28 cellular contexts compared by ENCODE assay signal in the genomic region with DNA sequence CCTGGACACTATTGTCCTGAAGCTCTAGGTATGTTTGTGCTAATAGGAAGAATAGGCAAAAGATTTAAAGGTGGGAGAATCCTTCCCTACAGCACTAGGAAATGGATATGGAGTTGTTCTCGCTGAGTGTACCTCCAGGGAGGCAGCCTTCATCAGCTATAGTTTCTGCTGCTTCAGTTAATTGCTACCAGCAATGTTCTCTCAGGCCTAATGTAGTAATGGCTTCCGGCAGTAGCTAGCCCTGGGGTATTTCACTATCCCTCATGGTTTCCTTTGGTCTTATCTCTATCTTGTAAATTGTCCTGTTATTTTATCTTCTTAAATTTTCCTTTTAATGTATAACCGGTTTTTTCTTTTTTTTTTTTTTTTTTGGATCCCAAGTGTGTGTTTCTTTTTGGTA. TPM values are rescaled to one million over a fixed set of nuclear protein-coding genes. Genes with fewer than 3 reads are reported as not detected.
DNase-seq lines count a peak whose midpoint lies in the region; ATAC-seq lines count a peak whose summit lies in the region.
"Had no signal": no experiment of that assay in that cellular context is flagged by ENCODE, and none has a peak within 500 bp of the region (broad histone marks: within the 10 kb centered on the region; RNA-seq: fewer than 3 reads in every experiment).

No MANE protein-coding gene starts in this region.

- no peak overlapping the region for H3K4me3 Mint-ChIP-seq in activated CD4-positive, alpha-beta memory T cell treated with anti-CD3 and anti-CD28 coated beads for 36 hours
- H3K4me3 Mint-ChIP-seq: B cell; CD4-positive, alpha-beta T cell; CD8-positive, alpha-beta T cell had no signal

- no peak overlapping the region for H3K9ac ChIP-seq in SK-N-MC (ENCODE audit: insufficient read length)

- no peak overlapping the region for H3K27ac Mint-ChIP-seq in activated CD4-positive, alpha-beta memory T cell treated with anti-CD3 and anti-CD28 coated beads for 36 hours
- H3K27ac Mint-ChIP-seq: B cell; CD4-positive, alpha-beta T cell; CD8-positive, alpha-beta T cell had no signal

- H3K9me3 Mint-ChIP-seq in activated CD4-positive, alpha-beta memory T cell treated with anti-CD3 and anti-CD28 coated beads for 36 hours: no peaks in the 10 kb centered on the region
- H3K9me3 Mint-ChIP-seq: CD4-positive, alpha-beta T cell had no signal

- H3K27me3 Mint-ChIP-seq in activated CD4-positive, alpha-beta memory T cell treated with anti-CD3 and anti-CD28 coated beads for 36 hours: no peaks in the 10 kb centered on the region
- H3K27me3 Mint-ChIP-seq: CD4-positive, alpha-beta T cell had no signal

- peak; percentile 29 for DNase-seq in GF-D8 (lab: John Stamatoyannopoulos, UW)
- peak; percentile 75 for DNase-seq in SK-N-MC (ENCODE audit: low read depth, low spot score)
- peak; percentile 69 for DNase-seq in islet precursor cell
- peak; percentile 15 for DNase-seq in retina
- no peak for DNase-seq in Right ventricle myocardium inferior (ENCODE audit: missing footprints)
- no peak for DNase-seq in activated CD4-positive, alpha-beta memory T cell treated with anti-CD3 and anti-CD28 coated beads for 36 hours
- DNase-seq in NCI-H2171 (lab: John Stamatoyannopoulos, UW): no peak
- DNase-seq in foreskin melanocyte: no peak
- DNase-seq: AML-193; Caco-2; Calu3; CD4-positive, alpha-beta T cell; CD8-positive, alpha-beta T cell; DMS 273 treated with DMSO at 0.1 percent for 48 hours; DMS153; DMS53; DMS79; DND-41; EL; GDM1 had no signal

- H3K27ac ChIP-seq in SK-N-MC: no peak overlapping the region
- H3K27ac ChIP-seq: 22Rv1, A549, C4-2B had no signal

- no peaks in the 10 kb centered on the region for H3K36me3 Mint-ChIP-seq in activated CD4-positive, alpha-beta memory T cell treated with anti-CD3 and anti-CD28 coated beads for 36 hours
- H3K36me3 Mint-ChIP-seq: CD8-positive, alpha-beta T cell had no signal

- intact Hi-C loops in Right ventricle myocardium inferior (cut with DNase I): no loop called here
- intact Hi-C loops in activated CD4-positive, alpha-beta memory T cell treated with anti-CD3 and anti-CD28 coated beads for 36 hours (cut with micrococcal nuclease): no loop called here

- POLR2A ChIA-PET in activated CD4-positive, alpha-beta memory T cell treated with anti-CD3 and anti-CD28 coated beads for 36 hours (lab: Charles Lee): no interaction called here

- H3K4me1 Mint-ChIP-seq in activated CD4-positive, alpha-beta memory T cell treated with anti-CD3 and anti-CD28 coated beads for 36 hours (ENCODE audit: low read depth): peaks cover 17% of the 10 kb centered on the region

- H3K4me3 ChIP-seq in SK-N-MC: no peak overlapping the region
- H3K4me3 ChIP-seq: A549; BLaER1 treated with 17β-estradiol and CSF1 and Interleukin-3, amounts not matched to agents 10 nM and 100 nM had no signal

- CTCF ChIA-PET in activated CD4-positive, alpha-beta memory T cell treated with anti-CD3 and anti-CD28 coated beads for 36 hours (lab: Charles Lee): no interaction called here

- H3K36me3 ChIP-seq in SK-N-MC (ENCODE audit: insufficient read depth, low read length): no peaks in the 10 kb centered on the region
- H3K36me3 ChIP-seq: BLaER1 treated with 17β-estradiol and CSF1 and Interleukin-3, amounts not matched to agents 10 nM and 100 nM had no signal

- H3K9me3 ChIP-seq in SK-N-MC (ENCODE audit: low read depth, low read length): no peaks in the 10 kb centered on the region
- H3K9me3 ChIP-seq: A549; BLaER1 treated with 17β-estradiol and CSF1 and Interleukin-3, amounts not matched to agents 10 nM and 100 nM; Caco-2 had no signal

- ATAC-seq in Right ventricle myocardium inferior: no peak
- ATAC-seq: A549; CD8-positive, alpha-beta T cell had no signal

RNA-seq across cellular contexts. Expression of a gene that starts 9.3 kb away (rescaled TPM):
- total RNA-seq in Right ventricle myocardium inferior: 6.5 TPM
- total RNA-seq in activated CD4-positive, alpha-beta memory T cell treated with anti-CD3 and anti-CD28 coated beads for 36 hours: not detected
- total RNA-seq: B cell; Caco-2; Calu3; CD8-positive, alpha-beta T cell; Daoy; G401 had no signal

RNA-seq across cellular contexts. Expression of a gene that starts 29.7 kb away (rescaled TPM):
- total RNA-seq in Right ventricle myocardium inferior: not detected
- total RNA-seq in activated CD4-positive, alpha-beta memory T cell treated with anti-CD3 and anti-CD28 coated beads for 36 hours: not detected
- total RNA-seq: A172; B cell; Caco-2; Calu3; CD4-positive, alpha-beta T cell; CD8-positive, alpha-beta T cell; Daoy; G401 had no signal

RNA-seq across cellular contexts. Expression of a gene that starts 37.0 kb away (rescaled TPM):
- not detected for total RNA-seq in Right ventricle myocardium inferior
- not detected for total RNA-seq in activated CD4-positive, alpha-beta memory T cell treated with anti-CD3 and anti-CD28 coated beads for 36 hours
- total RNA-seq: A172; B cell; Caco-2; Calu3; CD4-positive, alpha-beta T cell; CD8-positive, alpha-beta T cell; Daoy; G401 had no signal

RNA-seq across cellular contexts. Expression of a gene that starts 48.5 kb away (rescaled TPM):
- total RNA-seq in Right ventricle myocardium inferior: not detected
- total RNA-seq in activated CD4-positive, alpha-beta memory T cell treated with anti-CD3 and anti-CD28 coated beads for 36 hours: not detected
- total RNA-seq: B cell; Caco-2; Calu3; CD4-positive, alpha-beta T cell; CD8-positive, alpha-beta T cell; Daoy; G401 had no signal

Comparison
In these comparisons a context has a peak if more than half of its experiments do, and no peak if none do; other contexts are left out.
1. DNase-seq: peak in GF-D8 (single experiment), SK-N-MC (single experiment), islet precursor cell (single experiment) and retina (single experiment); none in Right ventricle myocardium inferior (single experiment), activated CD4-positive, alpha-beta memory T cell treated with anti-CD3 and anti-CD28 coated beads for 36 hours (single experiment), NCI-H2171 (single experiment) and foreskin melanocyte (single experiment).